ENCODE assay signal across 8 cellular contexts in the genomic region with DNA sequence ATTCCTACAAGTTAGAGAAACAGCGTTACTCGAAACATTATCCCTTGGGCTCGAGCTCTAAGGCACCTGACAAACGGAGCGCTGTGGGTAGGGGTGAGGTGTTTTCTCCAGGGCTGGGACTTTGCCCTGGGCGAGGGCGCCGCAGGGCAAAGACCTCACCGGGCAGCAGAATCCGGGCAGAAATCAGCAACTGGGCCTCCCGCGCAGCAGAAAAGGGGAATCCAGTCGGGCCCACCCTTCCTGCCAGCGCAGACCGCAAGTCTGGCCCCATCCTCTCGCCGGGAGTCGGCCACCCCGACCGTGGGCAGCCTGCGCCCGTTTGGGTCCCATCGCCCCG. TPM values are rescaled to one million over a fixed set of nuclear protein-coding genes. Genes with fewer than 3 reads are reported as not detected.
DNase-seq lines count a peak whose midpoint lies in the region; ATAC-seq and TF ChIP-seq lines count a peak whose summit lies in the region.

No MANE protein-coding gene starts in this region.

- H3K27ac Mint-ChIP-seq in GM23338 (peak overlapping the region; percentile 93), T-cell (peak overlapping the region; percentile 43 to 52)

- H3K9ac ChIP-seq in parathyroid adenoma: no peak overlapping the region

- H3K36me3 Mint-ChIP-seq in GM23338 (ENCODE audit: low read depth) (peaks cover 36% of the 10 kb centered on the region), T-cell (peaks cover 22% of the 10 kb centered on the region)

- no peaks in the 10 kb centered on the region for H3K27me3 ChIP-seq in GM23338 (ENCODE audit: insufficient read depth)
- no peaks in the 10 kb centered on the region for H3K27me3 ChIP-seq in parathyroid adenoma (ENCODE audit: control insufficient read depth, insufficient read depth, low read length)

- peaks cover 19% of the 10 kb centered on the region; the same call in 1 of the 2 replicates for H3K36me3 ChIP-seq in GM23338 (ENCODE audit: insufficient read depth)
- no peaks in the 10 kb centered on the region for H3K36me3 ChIP-seq in parathyroid adenoma (ENCODE audit: control insufficient read depth, insufficient read depth, low read length)

- H3K27ac ChIP-seq in GM23338 (ENCODE audit: low read depth) (peak overlapping the region; percentile 95), parathyroid adenoma (no peak overlapping the region)

- H3K4me2 ChIP-seq in GM23338: peak overlapping the region; percentile 99
- H3K4me2 ChIP-seq in parathyroid adenoma (ENCODE audit: low read length): peak overlapping the region; percentile 61

- H3K4me1 Mint-ChIP-seq in GM23338 (peaks cover 17% of the 10 kb centered on the region), T-cell (peaks cover 28 to 30% (median 29%) of the 10 kb centered on the region in 3 donors)

- peaks cover 22% of the 10 kb centered on the region for H3K4me1 ChIP-seq in GM23338 (ENCODE audit: insufficient read depth)
- H3K4me1 ChIP-seq in parathyroid adenoma: peaks cover 4% of the 10 kb centered on the region

- peak overlapping the region; percentile 98 for H3K4me3 Mint-ChIP-seq in GM23338
- H3K4me3 Mint-ChIP-seq in T-cell: peak overlapping the region; percentile 86 to 88 (median 86)

- peak; percentile 34 for DNase-seq in Caki2 (ENCODE audit: low read depth)
- peak; percentile 34 for DNase-seq in GM23338 (ENCODE audit: low spot score)
- peak in 6 of 34 experiments; percentile 1 to 10 (median 4) for DNase-seq in T-cell
- no peak for DNase-seq in fibroblast of mammary gland (ENCODE audit: low read depth)
- DNase-seq in GF-D8 (lab: John Stamatoyannopoulos, UW): no peak
- DNase-seq in SHP77 treated with DMSO at 0.1 percent for 48 hours (lab: John Stamatoyannopoulos, UW): no peak
- no peak for DNase-seq in NCI-H226

- POLR2A ChIA-PET in T-cell (lab: Charles Lee): interaction anchor here in 1 of 2 donors (0.7 kb wide), 1 partner anchor 240 kb away, joined by 5 read pairs; no protein-coding TSS in a partner anchor

- H3K9me3 ChIP-seq in parathyroid adenoma (ENCODE audit: control insufficient read depth, low read length): no peaks in the 10 kb centered on the region

- ATAC-seq in GM23338 (peak; percentile 4), T-cell (replicated peaks in 1 of 4) (no peak)

- TF ChIP-seq CTCF in GM23338 (conservative IDR thresholded peaks at IDR 0.05; ENCODE audit: low read depth in 2 of 2) (no peak), fibroblast of mammary gland (conservative IDR thresholded peaks at IDR 0.05; ENCODE audit: control insufficient read depth, insufficient read depth, low read depth, low read length) (no peak), parathyroid adenoma (IDR thresholded peaks at IDR 0.05) (no peak)

- in situ Hi-C loops in Caki2 (cut with HindIII; ENCODE audit: low pct_unique_long_range_greater_than_20kb, low sequenced_read_pairs): no loop called here

- H2AFZ ChIP-seq in GM23338 (peak overlapping the region; percentile 78; the same call in 1 of the 2 replicates), parathyroid adenoma (peak overlapping the region; percentile 2)

- peaks cover 5% of the 10 kb centered on the region for H3K27me3 Mint-ChIP-seq in GM23338 (ENCODE audit: insufficient read depth, low read depth, poor library complexity)
- H3K27me3 Mint-ChIP-seq in T-cell: no peaks in the 10 kb centered on the region

- H4K20me1 ChIP-seq in GM23338 (replicated peaks; ENCODE audit: insufficient read depth): no peaks in the 10 kb centered on the region; the same call in 1 of the 2 replicates

- H3K4me3 ChIP-seq in GM23338 (peak overlapping the region; percentile 97), fibroblast of mammary gland (ENCODE audit: control insufficient read depth, low read depth, low read length) (peak overlapping the region; percentile 73), parathyroid adenoma (ENCODE audit: low read depth, low read length) (peak overlapping the region; percentile 23)

- H3F3A ChIP-seq in GM23338 (replicated peaks; ENCODE audit: low read depth): no peaks in the 10 kb centered on the region; the same call in 1 of the 2 replicates

- CTCF ChIA-PET in T-cell (lab: Charles Lee): interaction anchor here in 1 of 2 donors (0.6 kb wide), 1 partner anchor 1416 kb away, joined by 3 read pairs; no protein-coding TSS in a partner anchor

- H3K79me2 ChIP-seq in GM23338 (replicated peaks; ENCODE audit: insufficient read depth) (peaks cover 20% of the 10 kb centered on the region), parathyroid adenoma (peaks cover 6% of the 10 kb centered on the region)

- H3K9me3 Mint-ChIP-seq in GM23338 (no peaks in the 10 kb centered on the region), T-cell (no peaks in the 10 kb centered on the region)

- no peaks in the 10 kb centered on the region for H3K9me2 ChIP-seq in GM23338 (ENCODE audit: insufficient read depth)

TF ChIP-seq in GM23338, 12 proteins besides CTCF, POLR2A, EP300 and RAD21:
- no peak for TF ChIP-seq JUNB (IDR thresholded peaks at IDR 0.05; ENCODE audit: unreplicated experiment)
- no peak for TF ChIP-seq STAT1 (IDR thresholded peaks at IDR 0.05; ENCODE audit: unreplicated experiment)
- TF ChIP-seq, protein P1, sequence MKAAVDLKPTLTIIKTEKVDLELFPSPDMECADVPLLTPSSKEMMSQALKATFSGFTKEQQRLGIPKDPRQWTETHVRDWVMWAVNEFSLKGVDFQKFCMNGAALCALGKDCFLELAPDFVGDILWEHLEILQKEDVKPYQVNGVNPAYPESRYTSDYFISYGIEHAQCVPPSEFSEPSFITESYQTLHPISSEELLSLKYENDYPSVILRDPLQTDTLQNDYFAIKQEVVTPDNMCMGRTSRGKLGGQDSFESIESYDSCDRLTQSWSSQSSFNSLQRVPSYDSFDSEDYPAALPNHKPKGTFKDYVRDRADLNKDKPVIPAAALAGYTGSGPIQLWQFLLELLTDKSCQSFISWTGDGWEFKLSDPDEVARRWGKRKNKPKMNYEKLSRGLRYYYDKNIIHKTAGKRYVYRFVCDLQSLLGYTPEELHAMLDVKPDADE (IDR thresholded peaks at IDR 0.05): no peak
- TF ChIP-seq EZH2phosphoT487 (IDR thresholded peaks at IDR 0.05; ENCODE audit: unreplicated experiment): no peak
- TF ChIP-seq ZNF114 (CRISPR knock-in tag; IDR thresholded peaks at IDR 0.05): no peak
- TF ChIP-seq ZNF331 (CRISPR knock-in tag; IDR thresholded peaks at IDR 0.05; ENCODE audit: low read depth): no peak
TF ChIP-seq in GM23338: peak in this region for 0.

RNA-seq across cellular contexts. Expression of a gene that starts 0.4 kb away (rescaled TPM):
- total RNA-seq in Caki2 (2014; rRNA removed; shearing (Covaris generic); ENCODE audit: low replicate concordance): 2.9 and 3.6 TPM in 2 replicates
- total RNA-seq in GM23338 (2014; rRNA removed; shearing (Covaris generic)): 16.6 and 17.1 TPM in 2 replicates
- 9.1 and 13.3 TPM in 2 replicates for polyA plus RNA-seq in GM23338 (2016; fragmentation: Nextera tagmentation; extraction: Ambion mirVana)
- 10 to 100 TPM; 10.8 to 20.8 (median 16.3) TPM for total RNA-seq in T-cell

RNA-seq across cellular contexts. Expression of a gene that starts 0.8 kb away (rescaled TPM):
- total RNA-seq in Caki2 (2014; rRNA removed; shearing (Covaris generic); ENCODE audit: low replicate concordance): 74.9 and 80.1 TPM in 2 replicates
- total RNA-seq in GM23338 (2014; rRNA removed; shearing (Covaris generic)): 82.8 and 95.6 TPM in 2 replicates
- polyA plus RNA-seq in GM23338 (2016; fragmentation: Nextera tagmentation; extraction: Ambion mirVana): 48.7 and 56.2 TPM in 2 replicates
- total RNA-seq in T-cell: 10 to 100 TPM in 3 of 5 donors, 1 to 10 TPM in 2; 8.9 to 15.3 (median 13.4) TPM

Comparison
In these comparisons a context has a peak if more than half of its experiments do, and no peak if none do; other contexts are left out.
1. DNase-seq: peak in Caki2 (single experiment) and GM23338 (single experiment); none in fibroblast of mammary gland (single experiment), GF-D8 (single experiment), SHP77 treated with DMSO at 0.1 percent for 48 hours (single experiment) and NCI-H226 (single experiment).
2. H3K4me3 ChIP-seq: peak in every context shown above with its lines; median percentile 97 in GM23338; 73 in fibroblast of mammary gland; 23 in parathyroid adenoma.